1 cellular context compared by ENCODE assay signal in the genomic region with DNA sequence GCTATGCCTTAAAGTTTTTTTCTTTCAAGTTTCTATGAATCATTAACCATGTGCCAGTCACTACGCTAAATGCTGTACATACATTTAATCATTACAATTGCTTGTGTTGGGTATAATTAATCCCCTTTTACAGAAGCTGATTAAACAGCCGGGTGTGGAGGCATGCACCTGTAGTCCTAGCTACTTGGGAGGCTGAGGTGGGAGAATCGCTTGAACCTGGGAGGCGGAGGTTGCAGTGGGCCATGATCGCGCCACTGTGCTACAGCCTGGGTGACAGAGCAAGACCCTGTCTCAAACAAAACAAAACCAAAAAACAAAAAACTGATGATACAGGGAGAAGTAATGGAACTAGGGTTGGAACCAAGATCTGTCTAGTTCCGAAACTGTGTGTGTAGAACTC.
TF ChIP-seq lines count a peak whose summit lies in the region.

No MANE protein-coding gene starts in this region.

TF ChIP-seq in GM12878, 131 proteins besides CTCF, POLR2A, EP300 and RAD21:
- TF ChIP-seq ESRRA (IDR thresholded peaks at IDR 0.05; ENCODE audit: low read length) (no peak), BHLHE40 (IDR thresholded peaks at IDR 0.05; ENCODE audit: borderline replicate concordance in 1 of 2, low read depth in 2 of 2, low read length in 1 of 2) (no peak), MTA3 (IDR thresholded peaks at IDR 0.05; ENCODE audit: borderline replicate concordance, low read length) (no peak), MEF2A (IDR thresholded peaks at IDR 0.05; ENCODE audit: insufficient read depth, low read depth, low read length) (no peak), POLR2AphosphoS5 (IDR thresholded peaks at IDR 0.05; ENCODE audit: low read length) (no peak), TAF1 (IDR thresholded peaks at IDR 0.05; ENCODE audit: borderline replicate concordance, low read depth, low read length) (no peak), KAT2A (conservative IDR thresholded peaks at IDR 0.05; ENCODE audit: control insufficient read depth, low read depth, low read length) (no peak), SIN3A (IDR thresholded peaks at IDR 0.05; ENCODE audit: low read depth, low read length) (no peak), CHD2 (IDR thresholded peaks at IDR 0.05; ENCODE audit: borderline replicate concordance, low read depth, low read length) (no peak), RB1 (IDR thresholded peaks at IDR 0.05; ENCODE audit: borderline replicate concordance) (no peak), MLLT1 (IDR thresholded peaks at IDR 0.05) (no peak), JUNB (IDR thresholded peaks at IDR 0.05) (no peak), ZNF687 (IDR thresholded peaks at IDR 0.05) (no peak), NRF1 (conservative IDR thresholded peaks at IDR 0.05; ENCODE audit: low read depth, low read length) (no peak), WRNIP1 (IDR thresholded peaks at IDR 0.05; ENCODE audit: borderline replicate concordance, low read depth, low read length) (no peak)
